Comparison of ENCODE assay signal across 8 cellular contexts in the genomic region with DNA sequence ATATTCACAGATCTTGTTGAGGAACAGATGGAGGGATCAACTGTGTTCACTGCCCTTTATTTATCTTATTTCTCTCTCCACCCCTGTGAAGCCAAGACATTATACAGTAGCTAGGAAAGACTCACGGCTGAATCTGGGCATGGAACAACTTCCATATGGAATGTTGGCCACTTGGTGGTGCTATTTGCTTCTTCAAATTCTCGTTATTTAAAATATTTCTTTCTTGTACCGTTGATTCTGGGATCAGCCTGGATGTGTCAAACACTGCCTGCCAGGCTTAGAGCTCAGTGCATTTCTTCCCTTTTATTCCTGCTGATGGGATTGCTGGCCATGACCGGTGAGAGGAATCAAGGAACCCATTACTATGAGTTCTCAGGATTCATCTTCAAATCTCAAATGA. TPM values are rescaled to one million over a fixed set of nuclear protein-coding genes. Genes with fewer than 3 reads are reported as not detected.
DNase-seq lines count a peak whose midpoint lies in the region; ATAC-seq and TF ChIP-seq lines count a peak whose summit lies in the region.

No MANE protein-coding gene starts in this region.

- no peak overlapping the region for H3K4me3 ChIP-seq in WI38 (ENCODE audit: low read depth, low read length)
- H3K4me3 ChIP-seq in foreskin fibroblast (ENCODE audit: low read depth in 1 of 2, low read length in 2 of 2) = no peak overlapping the region

- peak; percentile 36; the same call in 1 of the 2 replicates for TF ChIP-seq CTCF in WI38 (IDR thresholded peaks at IDR 0.05; ENCODE audit: low read depth, low read length)
- peak; percentile 57 for TF ChIP-seq CTCF in foreskin fibroblast (IDR thresholded peaks at IDR 0.05; ENCODE audit: low read depth, low read length)
- peak in 1 of 3 donors; percentile 23 for TF ChIP-seq CTCF in omental fat pad (IDR thresholded peaks at IDR 0.05)

- ATAC-seq in omental fat pad (ENCODE audit: low FRiP score) = peak; percentile 66

- DNase-seq in stimulated activated CD4-positive, alpha-beta T cell treated with anti-CD3 and anti-CD28 coated beads, Interleukin-2, amount 100 ng/mL, for 24 hours = peak; percentile 11 to 26
- no peak for DNase-seq in stimulated activated CD4-positive, alpha-beta T cell treated with anti-CD3 and anti-CD28 coated beads, Interleukin-12 subunit alpha, Interleukin-12 subunit beta, amount 100 ng/mL, for 4 hours
- DNase-seq in NCI-H146 (lab: John Stamatoyannopoulos, UW) = peak; percentile 0
- DNase-seq in foreskin fibroblast = peak; percentile 42 to 74
- no peak for DNase-seq in omental fat pad (ENCODE audit: low spot score)
- no peak for DNase-seq in DMS153 treated with DMSO at 0.1 percent for 48 hours (lab: John Stamatoyannopoulos, UW; ENCODE audit: unreplicated experiment)
- no peak for DNase-seq in COR-L47 (lab: John Stamatoyannopoulos, UW)

RNA-seq across cellular contexts. Expression of gene GASK1A, which starts 17.5 kb away (rescaled TPM):
- total RNA-seq in omental fat pad = 10 to 100 TPM in 3 of 4 donors, 1 to 10 TPM in 1; 4.9 to 39.9 (median 14.8) TPM

RNA-seq across cellular contexts. Expression of gene ZNF662, which starts 55.7 kb away (rescaled TPM):
- total RNA-seq in omental fat pad = 1 to 10 TPM; 3.3 to 9.9 (median 4.3) TPM

Comparison
In these comparisons a context has a peak if more than half of its experiments do, and no peak if none do; other contexts are left out.
1. DNase-seq: peak in stimulated activated CD4-positive, alpha-beta T cell treated with anti-CD3 and anti-CD28 coated beads, Interleukin-2, amount 100 ng/mL, for 24 hours (2 of 2), NCI-H146 (single experiment) and foreskin fibroblast (2 of 2); none in stimulated activated CD4-positive, alpha-beta T cell treated with anti-CD3 and anti-CD28 coated beads, Interleukin-12 subunit alpha, Interleukin-12 subunit beta, amount 100 ng/mL, for 4 hours (single experiment), omental fat pad (single experiment), DMS153 treated with DMSO at 0.1 percent for 48 hours (single experiment) and COR-L47 (single experiment).